7 cellular contexts compared by ENCODE assay signal in genomic region chr7:27171636-27172387, GRCh38. TPM values are rescaled to one million over a fixed set of nuclear protein-coding genes. Genes with fewer than 3 reads are reported as not detected.
DNase-seq lines count a peak whose midpoint lies in the region; ATAC-seq, FAIRE-seq and TF ChIP-seq lines count a peak whose summit lies in the region.

No MANE protein-coding gene starts in this region.

- TF ChIP-seq CTCF in KMS-11 (conservative IDR thresholded peaks at IDR 0.05; ENCODE audit: low read depth, low read length) (no peak), adrenal gland (IDR thresholded peaks at IDR 0.05) (no peak), omental fat pad (IDR thresholded peaks at IDR 0.05) (no peak), endothelial cell (IDR thresholded peaks at IDR 0.05; ENCODE audit: unreplicated experiment) (no peak)

- H3K9me3 Mint-ChIP-seq in endothelial cell (ENCODE audit: unreplicated experiment) = no peaks in the 10 kb centered on the region

- no peak for TF ChIP-seq POLR2A in adrenal gland (IDR thresholded peaks at IDR 0.05)
- TF ChIP-seq POLR2A in GM12891 (IDR thresholded peaks at IDR 0.05; ENCODE audit: low read depth, low read length) = no peak

- peaks cover 15% of the 10 kb centered on the region; the same call in 1 of the 2 replicates for H3K27me3 ChIP-seq in KMS-11 (ENCODE audit: insufficient read depth, low read depth)
- peaks cover 58% of the 10 kb centered on the region for H3K27me3 ChIP-seq in adrenal gland
- peaks cover 92% of the 10 kb centered on the region for H3K27me3 ChIP-seq in effector memory CD4-positive, alpha-beta T cell (replicated peaks; ENCODE audit: control insufficient read depth, insufficient read depth, low read length, poor library complexity, severe bottlenecking)

- no peaks in the 10 kb centered on the region for H3K36me3 ChIP-seq in KMS-11 (ENCODE audit: insufficient read depth)
- H3K36me3 ChIP-seq in adrenal gland (replicated peaks in 1 of 2) = no peaks in the 10 kb centered on the region
- H3K36me3 ChIP-seq in effector memory CD4-positive, alpha-beta T cell (ENCODE audit: control insufficient read depth, insufficient read depth, low read length) = no peaks in the 10 kb centered on the region

- H2AFZ ChIP-seq in KMS-11 (ENCODE audit: low read depth) = peak overlapping the region; percentile 81; the same call in 1 of the 2 replicates

- H3K36me3 Mint-ChIP-seq in endothelial cell (ENCODE audit: low read depth, unreplicated experiment) = no peaks in the 10 kb centered on the region

- no peak for ATAC-seq in omental fat pad (ENCODE audit: low FRiP score)

- no peak overlapping the region for H3K27ac ChIP-seq in KMS-11
- H3K27ac ChIP-seq in adrenal gland = no peak overlapping the region
- no peak overlapping the region for H3K27ac ChIP-seq in effector memory CD4-positive, alpha-beta T cell (ENCODE audit: insufficient read depth, low read length, poor library complexity, severe bottlenecking)

- H4K20me1 ChIP-seq in KMS-11 (ENCODE audit: insufficient read depth) = no peaks in the 10 kb centered on the region

- peaks cover 37% of the 10 kb centered on the region for H3K27me3 Mint-ChIP-seq in endothelial cell (ENCODE audit: unreplicated experiment)

- intact Hi-C loops in adrenal gland (cut with DNase I) = no loop called here

- H3K9ac ChIP-seq in KMS-11 = no peak overlapping the region

- H3K9me3 ChIP-seq in adrenal gland (replicated peaks in 1 of 3) = no peaks in the 10 kb centered on the region
- no peaks in the 10 kb centered on the region for H3K9me3 ChIP-seq in effector memory CD4-positive, alpha-beta T cell (ENCODE audit: control insufficient read depth, low read length)

- peaks cover 17% of the 10 kb centered on the region for H3K4me1 ChIP-seq in KMS-11 (ENCODE audit: low read depth, poor library complexity, severe bottlenecking)
- H3K4me1 ChIP-seq in adrenal gland (replicated peaks in 1 of 2) = peaks cover 16 to 17% of the 10 kb centered on the region in 2 donors
- peaks cover 37% of the 10 kb centered on the region for H3K4me1 ChIP-seq in effector memory CD4-positive, alpha-beta T cell (ENCODE audit: control insufficient read depth, insufficient read depth, low read length, poor library complexity, severe bottlenecking)

- H3K4me3 Mint-ChIP-seq in endothelial cell (ENCODE audit: unreplicated experiment) = no peak overlapping the region

- no peaks in the 10 kb centered on the region for H3K79me2 ChIP-seq in KMS-11 (ENCODE audit: insufficient read depth, low read depth)

- DNase-seq in DMS153 treated with DMSO at 0.1 percent for 48 hours (lab: John Stamatoyannopoulos, UW; ENCODE audit: unreplicated experiment) = peak; percentile 72
- DNase-seq in adrenal gland = peak in 4 of 7 donors; percentile 3 to 51 (median 16)
- DNase-seq in omental fat pad (ENCODE audit: low spot score) = peak; percentile 20
- no peak for DNase-seq in GM12891 (ENCODE audit: insufficient read length, low spot score)
- no peak for DNase-seq in endothelial cell (ENCODE audit: low spot score)
- no peak for DNase-seq in effector memory CD4-positive, alpha-beta T cell

- H3K4me3 ChIP-seq in KMS-11 (IDR thresholded peaks at IDR 0.05; ENCODE audit: insufficient read depth, low read depth, low read length) = no peak overlapping the region
- H3K4me3 ChIP-seq in adrenal gland = peak overlapping the region in 1 of 4 donors; percentile 66
- H3K4me3 ChIP-seq in effector memory CD4-positive, alpha-beta T cell (ENCODE audit: insufficient read depth, low read depth, low read length, poor library complexity, severe bottlenecking) = no peak overlapping the region

- peaks cover 48% of the 10 kb centered on the region for H3K4me1 Mint-ChIP-seq in endothelial cell (ENCODE audit: unreplicated experiment)

- WGBS in adrenal gland, 4 donors = 46 to 56% (median 52%) methylated on average over 30 of the region's 30 CpGs

- FAIRE-seq in GM12891 (lab: Jason Lieb, UNC) = no peak

- H3K4me2 ChIP-seq in KMS-11 = peak overlapping the region; percentile 70

- H3K27ac Mint-ChIP-seq in endothelial cell (ENCODE audit: unreplicated experiment) = no peak overlapping the region

TF ChIP-seq in GM12891, 5 proteins besides CTCF, POLR2A, EP300 and RAD21:
- TF ChIP-seq SPI1 (IDR thresholded peaks at IDR 0.05; ENCODE audit: low read depth, low read length) (no peak), POLR2AphosphoS5 (IDR thresholded peaks at IDR 0.05; ENCODE audit: low read depth, low read length) (no peak), TAF1 (IDR thresholded peaks at IDR 0.05; ENCODE audit: low read depth, low read length) (no peak), PAX5 (IDR thresholded peaks at IDR 0.05; ENCODE audit: insufficient read depth, low read length, severe bottlenecking) (no peak), POU2F2 (IDR thresholded peaks at IDR 0.05; ENCODE audit: low read depth, low read length) (no peak)
TF ChIP-seq in GM12891: peak in this region for 0.

RNA-seq across cellular contexts. Expression of gene HOXA10, which starts 2.3 kb away (rescaled TPM):
- total RNA-seq in adrenal gland (10 to 100 TPM in 6 of 8 donors, 1 to 10 TPM in 2; 7.8 to 14.7 (median 12.2) TPM), omental fat pad (1 to 10 TPM in 2 of 4 donors, under 1 TPM in 2; 0.56 to 1.9 (median 1.2) TPM), endothelial cell (ENCODE audit: unreplicated experiment) (not detected)
- polyA plus RNA-seq in adrenal gland = 10 to 100 TPM in 1 of 3 donors, 1 to 10 TPM in 2; 3.8 to 14.1 (median 4.2) TPM
- not detected for polyA plus RNA-seq in GM12891 (2012; ENCODE audit: low read depth, missing spikeins)

RNA-seq across cellular contexts. Expression of gene HOXA9, which starts 6.5 kb away (rescaled TPM):
- total RNA-seq in adrenal gland = 10 to 100 TPM in 6 of 8 donors, 1 to 10 TPM in 2; 7.7 to 20.1 (median 12.6) TPM
- polyA plus RNA-seq in adrenal gland = 10 to 100 TPM in 1 of 3 donors, 1 to 10 TPM in 2; 2.7 to 26.7 (median 4.4) TPM
- total RNA-seq in omental fat pad = 1 to 10 TPM in 2 of 4 donors, under 1 TPM in 1, not detected in 1; 0.19 to 2.4 (median 1.0) TPM
- polyA plus RNA-seq in GM12891 (2012; ENCODE audit: low read depth, missing spikeins) = not detected
- 0.80 TPM for total RNA-seq in endothelial cell (ENCODE audit: unreplicated experiment)

RNA-seq across cellular contexts. Expression of gene HOXA11, which starts 13.2 kb away (rescaled TPM):
- total RNA-seq in adrenal gland (1 to 10 TPM in 5 of 8 donors, under 1 TPM in 2, not detected in 1; 0.13 to 2.4 (median 1.2) TPM), omental fat pad (not detected), endothelial cell (ENCODE audit: unreplicated experiment) (not detected)
- polyA plus RNA-seq in adrenal gland = 1 to 10 TPM in 1 of 3 donors, under 1 TPM in 2; 0.20 to 3.0 (median 0.40) TPM
- not detected for polyA plus RNA-seq in GM12891 (2012; ENCODE audit: low read depth, missing spikeins)

RNA-seq across cellular contexts. Expression of gene HOXA7, which starts 15.3 kb away (rescaled TPM):
- 10 to 100 TPM; 21.3 to 39.1 (median 24.9) TPM for total RNA-seq in adrenal gland
- polyA plus RNA-seq in adrenal gland = 10 to 100 TPM in 2 of 3 donors, 1 to 10 TPM in 1; 9.7 to 25.3 (median 12.4) TPM
- 1 to 10 TPM; 4.6 to 6.1 (median 5.3) TPM for total RNA-seq in omental fat pad
- not detected for polyA plus RNA-seq in GM12891 (2012; ENCODE audit: low read depth, missing spikeins)
- total RNA-seq in endothelial cell (ENCODE audit: unreplicated experiment) = not detected

RNA-seq across cellular contexts. Expression of gene HOXA3, which starts 19.4 kb away (rescaled TPM):
- 10 to 100 TPM in 2 of 8 donors, 1 to 10 TPM in 6; 2.3 to 32.7 (median 4.8) TPM for total RNA-seq in adrenal gland
- polyA plus RNA-seq in adrenal gland = 1 to 10 TPM; 1.0 to 3.7 (median 2.8) TPM
- total RNA-seq in omental fat pad = 10 to 100 TPM in 1 of 4 donors, 1 to 10 TPM in 3; 1.8 to 11.0 (median 4.3) TPM
- polyA plus RNA-seq in GM12891 (2012; ENCODE audit: low read depth, missing spikeins) = not detected
- total RNA-seq in endothelial cell (ENCODE audit: unreplicated experiment) = 0.13 TPM

Comparison
In these comparisons a context has a peak if more than half of its experiments do, and no peak if none do; other contexts are left out.
1. DNase-seq: peak in DMS153 treated with DMSO at 0.1 percent for 48 hours (single experiment), adrenal gland (4 of 7) and omental fat pad (single experiment); none in GM12891 (single experiment), endothelial cell (single experiment) and effector memory CD4-positive, alpha-beta T cell (0 of 3).